ENCODE assay signal across 28 cellular contexts in the genomic region with DNA sequence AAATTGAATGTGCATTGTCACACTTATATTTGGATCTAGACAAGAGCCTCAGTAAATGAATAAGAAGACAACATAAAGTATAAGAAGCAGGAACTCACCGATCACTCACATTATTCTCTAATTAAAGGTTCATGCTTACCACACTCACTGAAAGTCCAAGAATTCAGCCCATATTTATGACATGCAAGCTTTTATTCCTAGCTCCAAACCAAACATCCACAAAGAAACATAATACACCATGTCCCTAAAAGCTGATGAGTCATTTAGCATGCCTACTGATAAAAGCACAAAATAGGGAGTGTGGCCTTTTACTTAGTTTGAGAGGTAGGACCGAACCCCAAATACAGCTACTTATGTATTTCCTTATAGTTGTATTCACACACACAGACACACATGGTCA.
DNase-seq lines count a peak whose midpoint lies in the region; ATAC-seq and TF ChIP-seq lines count a peak whose summit lies in the region.
"Had no signal": no experiment of that assay in that cellular context is flagged by ENCODE, and none has a peak within 500 bp of the region (broad histone marks: within the 10 kb centered on the region; RNA-seq: fewer than 3 reads in every experiment).

No MANE protein-coding gene starts in this region.

- peaks cover 8% of the 10 kb centered on the region for H3K4me1 Mint-ChIP-seq in HFFc6 (ENCODE audit: low read depth)
- H3K4me1 Mint-ChIP-seq: CD4-positive, alpha-beta memory T cell; nephron had no signal

- in situ Hi-C loops in astrocyte of the cerebellum (cut with HindIII; ENCODE audit: low sequenced_read_pairs): no loop called here

- no peak for ATAC-seq in omental fat pad (ENCODE audit: low FRiP score)
- ATAC-seq: GM23338 had no signal

- no peak overlapping the region for H3K27ac Mint-ChIP-seq in HFFc6
- H3K27ac Mint-ChIP-seq: activated T-cell treated with anti-CD3 and anti-CD28 coated beads, Interleukin-2, amount 50 U/mL, for 24 hours; CD4-positive, alpha-beta memory T cell; GM23338; nephron; T-helper 1 cell treated with Interleukin-12 subunit alpha and Interleukin-12 subunit beta and Interleukin-4 antibody, amounts not matched to agents 30 μg/mL and 1 μg/mL, for 36 hours had no signal

- H3K4me3 Mint-ChIP-seq in HFFc6: no peak overlapping the region
- H3K4me3 Mint-ChIP-seq: activated T-cell treated with anti-CD3 and anti-CD28 coated beads, Interleukin-2, amount 50 U/mL, for 24 hours; CD4-positive, alpha-beta memory T cell; GM23338; nephron; T-helper 1 cell treated with Interleukin-12 subunit alpha and Interleukin-12 subunit beta and Interleukin-4 antibody, amounts not matched to agents 30 μg/mL and 1 μg/mL, for 36 hours had no signal

- DNase-seq in HFFc6 (peak; percentile 4), astrocyte of the cerebellum (ENCODE audit: low read depth) (peak; percentile 47), fibroblast of mammary gland (ENCODE audit: low read depth) (peak; percentile 54), stromal cell of bone marrow (ENCODE audit: low read depth) (peak; percentile 26), omental fat pad (ENCODE audit: low spot score) (no peak), GM10248 (ENCODE audit: extremely low spot score) (no peak), AML-193 (lab: John Stamatoyannopoulos, UW) (no peak)
- DNase-seq: activated CD4-positive, alpha-beta T cell treated with anti-CD3 and anti-CD28 coated beads for 4 hours; activated gamma-delta T cell treated with Interleukin-2 at 50 U/mL for 16 hours; activated T-cell treated with anti-CD3 and anti-CD28 coated beads, Interleukin-2, amount 50 U/mL, for 24 hours; caudate nucleus; CD4-positive, alpha-beta memory T cell; DMS153; dorsolateral prefrontal cortex; GDM1; Kasumi-1; NCI-H1048; NCI-H1694 treated with DMSO at 0.1 percent for 48 hours; NCI-H2171 treated with DMSO at 0.1 percent for 48 hours; NCI-H524; Peyer's patch; stomach; trophoblast cell had no signal

- H3K4me3 ChIP-seq in astrocyte of the cerebellum (ENCODE audit: low read depth, low read length) (no peak overlapping the region), fibroblast of mammary gland (ENCODE audit: control insufficient read depth, low read depth, low read length) (no peak overlapping the region)
- H3K4me3 ChIP-seq: dorsolateral prefrontal cortex, GM23338, Peyer's patch, right atrium auricular region, SJSA1, stomach had no signal

- CTCF ChIA-PET in GM10248 (lab: Yijun Ruan, JAX): no interaction called here

- no peaks in the 10 kb centered on the region; the same call in 1 of the 2 replicates for H3K27me3 Mint-ChIP-seq in HFFc6 (ENCODE audit: insufficient read depth)
- H3K27me3 Mint-ChIP-seq: activated T-cell treated with anti-CD3 and anti-CD28 coated beads, Interleukin-2, amount 50 U/mL, for 24 hours; CD4-positive, alpha-beta memory T cell had no signal

- H3K36me3 Mint-ChIP-seq in HFFc6 (ENCODE audit: low read depth): no peaks in the 10 kb centered on the region
- H3K36me3 Mint-ChIP-seq: CD4-positive, alpha-beta memory T cell had no signal

- TF ChIP-seq CTCF in HFFc6 (IDR thresholded peaks at IDR 0.05) (no peak), astrocyte of the cerebellum (IDR thresholded peaks at IDR 0.05; ENCODE audit: low read depth, low read length, missing control alignments) (no peak), fibroblast of mammary gland (conservative IDR thresholded peaks at IDR 0.05; ENCODE audit: control insufficient read depth, insufficient read depth, low read depth, low read length) (no peak), omental fat pad (IDR thresholded peaks at IDR 0.05) (no peak), GM10248 (IDR thresholded peaks at IDR 0.05; ENCODE audit: control extremely low read depth, extremely low read depth, low read depth, missing control alignments) (no peak)

- POLR2A ChIA-PET in GM10248 (lab: Yijun Ruan, JAX): no interaction called here

- no peaks in the 10 kb centered on the region for H3K9me3 Mint-ChIP-seq in HFFc6
- H3K9me3 Mint-ChIP-seq: GM23338, nephron had no signal

Comparison
In these comparisons a context has a peak if more than half of its experiments do, and no peak if none do; other contexts are left out.
1. DNase-seq: peak in HFFc6 (single experiment), astrocyte of the cerebellum (single experiment), fibroblast of mammary gland (single experiment) and stromal cell of bone marrow (single experiment); none in omental fat pad (single experiment), GM10248 (single experiment) and AML-193 (0 of 2).